ENCODE assay signal across 17 cellular contexts in genomic region chr9:126337690-126338426, GRCh38. TPM values are rescaled to one million over a fixed set of nuclear protein-coding genes. Genes with fewer than 3 reads are reported as not detected.
A peak's percentile ranks its signal among the peaks of the same experiment; 100 is the strongest.
DNase-seq lines count a peak whose midpoint lies in the region; TF ChIP-seq lines count a peak whose summit lies in the region.
"Had no signal": no experiment of that assay in that cellular context is flagged by ENCODE, and none has a peak within 500 bp of the region (broad histone marks: within the 10 kb centered on the region; RNA-seq: fewer than 3 reads in every experiment).

No MANE protein-coding gene starts in this region.

- H3K36me3 ChIP-seq in WERI-Rb-1, result peaks cover 36% of the 10 kb centered on the region

- no peaks in the 10 kb centered on the region for H3K27me3 Mint-ChIP-seq in CD14-positive monocyte (ENCODE audit: low read depth in 3 of 3)
- H3K27me3 Mint-ChIP-seq: activated naive CD8-positive, alpha-beta T cell; stimulated activated naive CD8-positive, alpha-beta T cell treated with anti-CD3 and anti-CD28 coated beads, Interleukin-15, Interleukin-2, amounts not matched to agents 100 ng/mL and 50 ng/mL, for 24 hours had no signal

- H3K27me3 ChIP-seq in WERI-Rb-1 (ENCODE audit: insufficient read depth, low read depth, severe bottlenecking), result no peaks in the 10 kb centered on the region

- peaks cover 58% of the 10 kb centered on the region for H3K4me1 Mint-ChIP-seq in CD14-positive monocyte
- H3K4me1 Mint-ChIP-seq: activated B cell treated with CpG ODN at 0.5 μM for 24 hours had no signal

- peaks cover 0 to 2% (median 0%) of the 10 kb centered on the region in 7 donors for H3K9me3 Mint-ChIP-seq in CD14-positive monocyte
- H3K9me3 Mint-ChIP-seq: activated B cell treated with CpG ODN at 0.5 μM for 24 hours; stimulated activated naive CD8-positive, alpha-beta T cell treated with anti-CD3 and anti-CD28 coated beads, Interleukin-15, Interleukin-2, amounts not matched to agents 100 ng/mL and 50 ng/mL, for 24 hours; T-cell had no signal

- H3K4me3 Mint-ChIP-seq in CD14-positive monocyte, result no peak overlapping the region
- H3K4me3 Mint-ChIP-seq: activated B cell treated with CpG ODN at 0.5 μM for 24 hours; activated naive CD8-positive, alpha-beta T cell; stimulated activated naive CD8-positive, alpha-beta T cell treated with anti-CD3 and anti-CD28 coated beads, Interleukin-15, Interleukin-2, amounts not matched to agents 100 ng/mL and 50 ng/mL, for 24 hours; T-cell had no signal

- intact Hi-C loops in CD14-positive monocyte (cut with micrococcal nuclease), result no loop called here

- no peaks in the 10 kb centered on the region for H3K9me3 ChIP-seq in WERI-Rb-1 (ENCODE audit: severe bottlenecking)

- H3K27ac Mint-ChIP-seq in CD14-positive monocyte, result peak overlapping the region in 6 of 7 donors; percentile 7 to 96 (median 87)
- H3K27ac Mint-ChIP-seq: activated B cell treated with CpG ODN at 0.5 μM for 24 hours; activated naive CD8-positive, alpha-beta T cell; stimulated activated naive CD8-positive, alpha-beta T cell treated with anti-CD3 and anti-CD28 coated beads, Interleukin-15, Interleukin-2, amounts not matched to agents 100 ng/mL and 50 ng/mL, for 24 hours; T-cell had no signal

- H3K27ac ChIP-seq in WERI-Rb-1, result no peak overlapping the region
- H3K27ac ChIP-seq: KMS-11 had no signal

- H3K4me3 ChIP-seq in WERI-Rb-1 (ENCODE audit: low read depth, low read length), result no peak overlapping the region
- H3K4me3 ChIP-seq: lung had no signal

- peaks cover 21 to 29% of the 10 kb centered on the region in 2 donors for H3K36me3 Mint-ChIP-seq in CD14-positive monocyte

- TF ChIP-seq CTCF in CD14-positive monocyte (IDR thresholded peaks at IDR 0.05) (no peak), WERI-Rb-1 (IDR thresholded peaks at IDR 0.05; ENCODE audit: low read depth, low read length) (no peak)

- DNase-seq in CD14-positive monocyte (ENCODE audit: low spot score) (no peak), NCI-H2227 (lab: John Stamatoyannopoulos, UW; ENCODE audit: unreplicated experiment) (peak; percentile 66), epidermal melanocyte (ENCODE audit: insufficient read length, low spot score) (peak; percentile 48), occipital lobe (lab: John Stamatoyannopoulos, UW) (peak; percentile 67), NCI-H510A (lab: John Stamatoyannopoulos, UW) (no peak), NCI-H2196 (lab: John Stamatoyannopoulos, UW; ENCODE audit: unreplicated experiment) (no peak), WERI-Rb-1 (no peak)
- DNase-seq in stimulated activated naive CD4-positive, alpha-beta T cell treated with Interleukin-2 at 50 U/mL for 16 hours (lab: John Stamatoyannopoulos, UW), result no peak
- DNase-seq: activated B cell treated with CpG ODN at 0.5 μM for 24 hours; activated T-cell treated with anti-CD3 and anti-CD28 coated beads, Interleukin-2, amount 50 U/mL, for 1 hour; DMS 273 treated with DMSO at 0.1 percent for 48 hours; NCI-H1436; T-cell had no signal

RNA-seq across cellular contexts. Expression of gene MVB12B, which starts 11.2 kb away (rescaled TPM):
- polyA plus RNA-seq in CD14-positive monocyte, result 1 to 10 TPM; 2.8 to 3.5 TPM
- 28.7 TPM for total RNA-seq in occipital lobe

Comparison
In these comparisons a context has a peak if more than half of its experiments do, and no peak if none do; other contexts are left out.
1. DNase-seq: peak in NCI-H2227 (single experiment), epidermal melanocyte (single experiment) and occipital lobe (single experiment); none in CD14-positive monocyte (single experiment), NCI-H510A (single experiment), stimulated activated naive CD4-positive, alpha-beta T cell treated with Interleukin-2 at 50 U/mL for 16 hours (single experiment), NCI-H2196 (single experiment) and WERI-Rb-1 (single experiment).